8 cellular contexts compared by ENCODE assay signal in genomic region chr17:75086496-75087181, GRCh38. TPM values are rescaled to one million over a fixed set of nuclear protein-coding genes. Genes with fewer than 3 reads are reported as not detected.
DNase-seq lines count a peak whose midpoint lies in the region; ATAC-seq and TF ChIP-seq lines count a peak whose summit lies in the region.

No MANE protein-coding gene starts in this region.

- no peaks in the 10 kb centered on the region for H3K9me3 ChIP-seq in CD4-positive, alpha-beta T cell (ENCODE audit: control insufficient read depth, low read length)
- no peaks in the 10 kb centered on the region for H3K9me3 ChIP-seq in duodenal mucosa (ENCODE audit: control insufficient read depth in 1 of 2, low read length in 2 of 2)

- H3K27me3 Mint-ChIP-seq in CD4-positive, alpha-beta T cell = no peaks in the 10 kb centered on the region
- peaks cover 2% of the 10 kb centered on the region for H3K27me3 Mint-ChIP-seq in IgD-negative memory B cell
- H3K27me3 Mint-ChIP-seq in natural killer cell treated with Interleukin-12 subunit alpha and Interleukin-12 subunit beta and Interleukin-15 and Interleukin-18, amount 100 ng/mL, for 72 hours = peaks cover 0 to 2% of the 10 kb centered on the region in 2 donors

- no peaks in the 10 kb centered on the region for H3K9me3 Mint-ChIP-seq in CD4-positive, alpha-beta T cell
- no peaks in the 10 kb centered on the region for H3K9me3 Mint-ChIP-seq in IgD-negative memory B cell
- no peaks in the 10 kb centered on the region for H3K9me3 Mint-ChIP-seq in natural killer cell treated with Interleukin-12 subunit alpha and Interleukin-12 subunit beta and Interleukin-15 and Interleukin-18, amount 100 ng/mL, for 72 hours

- H3K27ac ChIP-seq in CD4-positive, alpha-beta T cell (ENCODE audit: low read depth, low read length) = no peak overlapping the region
- H3K27ac ChIP-seq in duodenal mucosa (ENCODE audit: low read depth, low read length) = peak overlapping the region; percentile 94

- peak overlapping the region; percentile 87 for H3K27ac Mint-ChIP-seq in CD4-positive, alpha-beta T cell
- H3K27ac Mint-ChIP-seq in IgD-negative memory B cell = peak overlapping the region in 1 of 3 donors; percentile 88
- H3K27ac Mint-ChIP-seq in natural killer cell treated with Interleukin-12 subunit alpha and Interleukin-12 subunit beta and Interleukin-15 and Interleukin-18, amount 100 ng/mL, for 72 hours = peak overlapping the region; percentile 62 to 66

- no peak for TF ChIP-seq CTCF in CD4-positive, alpha-beta T cell (IDR thresholded peaks at IDR 0.05)

- peak overlapping the region in 1 of 2 donors; percentile 75 for H3K9ac ChIP-seq in duodenal mucosa (ENCODE audit: low read depth in 1 of 2, low read length in 2 of 2)

- CTCF ChIA-PET in CD4-positive, alpha-beta T cell (lab: Charles Lee) = interaction anchor here (0.7 kb wide), 1 partner anchor 14 kb away, joined by 3 read pairs; no protein-coding TSS in a partner anchor

- peak overlapping the region; percentile 64 for H3K4me3 Mint-ChIP-seq in CD4-positive, alpha-beta T cell
- peak overlapping the region; percentile 3 to 90 (median 86) for H3K4me3 Mint-ChIP-seq in IgD-negative memory B cell
- peak overlapping the region; percentile 78 for H3K4me3 Mint-ChIP-seq in natural killer cell treated with Interleukin-12 subunit alpha and Interleukin-12 subunit beta and Interleukin-15 and Interleukin-18, amount 100 ng/mL, for 72 hours

- H3K36me3 Mint-ChIP-seq in CD4-positive, alpha-beta T cell (ENCODE audit: low read depth) = no peaks in the 10 kb centered on the region
- no peaks in the 10 kb centered on the region for H3K36me3 Mint-ChIP-seq in IgD-negative memory B cell
- no peaks in the 10 kb centered on the region for H3K36me3 Mint-ChIP-seq in natural killer cell treated with Interleukin-12 subunit alpha and Interleukin-12 subunit beta and Interleukin-15 and Interleukin-18, amount 100 ng/mL, for 72 hours

- peaks cover 42 to 49% of the 10 kb centered on the region in 2 donors for H3K4me1 ChIP-seq in duodenal mucosa (ENCODE audit: control insufficient read depth in 1 of 2, insufficient read depth in 2 of 2, low read length in 2 of 2)

- no peak for ATAC-seq in CD4-positive, alpha-beta T cell (ENCODE audit: poor library complexity)
- no peak for ATAC-seq in natural killer cell treated with Interleukin-12 subunit alpha and Interleukin-12 subunit beta and Interleukin-15 and Interleukin-18, amount 100 ng/mL, for 72 hours
- ATAC-seq in HG02885 (IDR thresholded peaks at IDR 0.05; ENCODE audit: poor library complexity, unreplicated experiment) = no peak

- DNase-seq in CD4-positive, alpha-beta T cell = no peak
- DNase-seq in natural killer cell treated with Interleukin-12 subunit alpha and Interleukin-12 subunit beta and Interleukin-15 and Interleukin-18, amount 100 ng/mL, for 72 hours (ENCODE audit: low spot score) = no peak
- DNase-seq in DMS 273 treated with DMSO at 0.1 percent for 48 hours (lab: John Stamatoyannopoulos, UW) (no peak), NCI-H774 (lab: John Stamatoyannopoulos, UW) (no peak), globus pallidus (ENCODE audit: low spot score) (no peak)

- no peak overlapping the region for H3K4me3 ChIP-seq in duodenal mucosa (ENCODE audit: low read depth in 1 of 2, low read length in 2 of 2)

- POLR2A ChIA-PET in CD4-positive, alpha-beta T cell (lab: Charles Lee) = interaction anchor here (1.0 to 3.1 kb wide), 7 partner anchors 9 to 203 kb away, joined by 3 to 18 read pairs (median 4); partner anchors contain the start of genes ARMC7, CDR2L, JPT1 and SLC25A19

- no peaks in the 10 kb centered on the region for H3K27me3 ChIP-seq in CD4-positive, alpha-beta T cell (ENCODE audit: control insufficient read depth, insufficient read depth, low read length)
- H3K27me3 ChIP-seq in duodenal mucosa (ENCODE audit: control insufficient read depth in 1 of 2, insufficient read depth in 2 of 2, low read length in 2 of 2) = no peaks in the 10 kb centered on the region

- intact Hi-C loops in CD4-positive, alpha-beta T cell (cut with DNase I, micrococcal nuclease) = no loop called here

- no peaks in the 10 kb centered on the region for H3K36me3 ChIP-seq in duodenal mucosa (ENCODE audit: control insufficient read depth in 1 of 2, insufficient read depth in 2 of 2, low read length in 2 of 2)

- H3K4me1 Mint-ChIP-seq in CD4-positive, alpha-beta T cell (ENCODE audit: low read depth) = peaks cover 63% of the 10 kb centered on the region
- peaks cover 4 to 7% (median 6%) of the 10 kb centered on the region in 3 donors for H3K4me1 Mint-ChIP-seq in IgD-negative memory B cell
- H3K4me1 Mint-ChIP-seq in natural killer cell treated with Interleukin-12 subunit alpha and Interleukin-12 subunit beta and Interleukin-15 and Interleukin-18, amount 100 ng/mL, for 72 hours (ENCODE audit: low read depth in 2 of 2) = peaks cover 16 to 17% of the 10 kb centered on the region in 2 donors

RNA-seq across cellular contexts. Expression of gene SLC16A5, which starts 1.1 kb away (rescaled TPM):
- total RNA-seq in CD4-positive, alpha-beta T cell = 10 to 100 TPM in 1 of 2 experiments, 1 to 10 TPM in 1; 9.2 to 11.0 TPM
- 3.0 TPM for polyA plus RNA-seq in IgD-negative memory B cell
- total RNA-seq in natural killer cell treated with Interleukin-12 subunit alpha and Interleukin-12 subunit beta and Interleukin-15 and Interleukin-18, amount 100 ng/mL, for 72 hours = 1 to 10 TPM; 4.6 TPM

RNA-seq across cellular contexts. Expression of gene ARMC7, which starts 23.1 kb away (rescaled TPM):
- 1 to 10 TPM; 4.1 to 4.8 TPM for total RNA-seq in CD4-positive, alpha-beta T cell
- 4.5 TPM for polyA plus RNA-seq in IgD-negative memory B cell
- 10 to 100 TPM; 13.3 to 13.7 TPM for total RNA-seq in natural killer cell treated with Interleukin-12 subunit alpha and Interleukin-12 subunit beta and Interleukin-15 and Interleukin-18, amount 100 ng/mL, for 72 hours

RNA-seq across cellular contexts. Expression of gene KCTD2, which starts 39.6 kb away (rescaled TPM):
- total RNA-seq in CD4-positive, alpha-beta T cell = 10 to 100 TPM; 26.1 to 28.0 TPM
- 5.7 TPM for polyA plus RNA-seq in IgD-negative memory B cell
- total RNA-seq in natural killer cell treated with Interleukin-12 subunit alpha and Interleukin-12 subunit beta and Interleukin-15 and Interleukin-18, amount 100 ng/mL, for 72 hours = 10 to 100 TPM; 20.0 to 20.1 TPM

RNA-seq across cellular contexts. Expression of gene ATP5PD, which starts 39.9 kb away (rescaled TPM):
- total RNA-seq in CD4-positive, alpha-beta T cell = 100 to 1,000 TPM in 1 of 2 experiments, 10 to 100 TPM in 1; 98.5 to 112 TPM
- 241 TPM for polyA plus RNA-seq in IgD-negative memory B cell
- 100 to 1,000 TPM; 153 to 187 TPM for total RNA-seq in natural killer cell treated with Interleukin-12 subunit alpha and Interleukin-12 subunit beta and Interleukin-15 and Interleukin-18, amount 100 ng/mL, for 72 hours

RNA-seq across cellular contexts. Expression of gene NT5C, which starts 44.9 kb away (rescaled TPM):
- total RNA-seq in CD4-positive, alpha-beta T cell = 10 to 100 TPM; 14.1 to 16.1 TPM
- polyA plus RNA-seq in IgD-negative memory B cell = 150 TPM
- total RNA-seq in natural killer cell treated with Interleukin-12 subunit alpha and Interleukin-12 subunit beta and Interleukin-15 and Interleukin-18, amount 100 ng/mL, for 72 hours = 10 to 100 TPM; 76.9 to 87.9 TPM
